ENCODE assay signal across 22 cellular contexts in the genomic region with DNA sequence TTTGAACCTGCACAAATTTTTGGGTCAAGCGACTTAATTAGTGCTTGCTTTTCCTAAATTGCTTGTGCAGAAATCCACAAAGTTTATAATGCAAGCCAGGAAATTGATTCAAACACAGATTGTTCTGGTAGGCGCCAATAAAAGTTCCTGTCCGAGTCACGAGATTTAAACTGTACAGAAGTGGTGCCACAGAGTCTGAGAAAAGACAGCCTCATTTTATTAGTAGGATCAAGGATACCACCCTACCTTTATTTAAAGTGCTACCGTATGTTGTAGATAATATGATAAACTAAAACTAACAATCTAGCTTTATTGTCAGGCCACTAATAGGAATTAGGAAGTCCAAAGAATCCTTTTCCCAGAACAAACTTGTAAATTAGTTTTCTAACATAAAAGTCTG.
"Had no signal": no experiment of that assay in that cellular context is flagged by ENCODE, and none has a peak within 500 bp of the region (broad histone marks: within the 10 kb centered on the region; RNA-seq: fewer than 3 reads in every experiment).

No MANE protein-coding gene starts in this region.

- H3K27ac ChIP-seq: colonic mucosa, neutrophil, right atrium auricular region, sigmoid colon, skin epidermis, suprapubic skin, thyroid gland, upper lobe of left lung, uterus had no signal

- H3K36me3 ChIP-seq: colonic mucosa, neutrophil, right atrium auricular region, sigmoid colon, suprapubic skin, thyroid gland, upper lobe of left lung, uterus had no signal

- DNase-seq: colonic mucosa; effector CD4-positive, alpha-beta T cell; endodermal cell; foreskin melanocyte; head of caudate nucleus; hippocampal formation; left colon; left ventricle myocardium superior; mesendoderm; naive B cell; nephron progenitor cell; sigmoid colon; stimulated activated CD4-positive, alpha-beta T cell treated with anti-CD3 and anti-CD28 coated beads, Interleukin-12 subunit alpha, Interleukin-12 subunit beta, amount 100 ng/mL, for 4 hours; stimulated activated naive CD4-positive, alpha-beta T cell treated with Interleukin-2 at 50 U/mL for 16 hours; thyroid gland; upper lobe of left lung; uterus had no signal

- H3K4me3 Mint-ChIP-seq: endodermal cell, naive B cell, nephron progenitor cell had no signal

- H3K27me3 ChIP-seq: colonic mucosa, neutrophil, right atrium auricular region, sigmoid colon, suprapubic skin, thyroid gland, upper lobe of left lung, uterus had no signal

- ATAC-seq: left colon, left ventricle myocardium superior had no signal

- H3K9me3 ChIP-seq: colonic mucosa, neutrophil, thyroid gland had no signal

- H3K4me1 Mint-ChIP-seq: naive B cell had no signal

- H3K4me1 ChIP-seq: colonic mucosa, right atrium auricular region, sigmoid colon, suprapubic skin, thyroid gland, upper lobe of left lung, uterus had no signal

- H3K27ac Mint-ChIP-seq: endodermal cell, naive B cell, nephron progenitor cell had no signal

- H3K4me3 ChIP-seq: colonic mucosa, lung, right atrium auricular region, sigmoid colon, skin epidermis, suprapubic skin, thyroid gland, upper lobe of left lung, uterus had no signal

- H3K36me3 Mint-ChIP-seq: naive B cell had no signal
